ENCODE assay signal across 15 cellular contexts in genomic region chr3:124276163-124276862, GRCh38.
DNase-seq lines count a peak whose midpoint lies in the region; ATAC-seq and TF ChIP-seq lines count a peak whose summit lies in the region.
"Had no signal": no experiment of that assay in that cellular context is flagged by ENCODE, and none has a peak within 500 bp of the region (broad histone marks: within the 10 kb centered on the region; RNA-seq: fewer than 3 reads in every experiment).

No MANE protein-coding gene starts in this region.

- peaks cover 0 to 2% (median 0%) of the 10 kb centered on the region in 8 donors for H3K9me3 Mint-ChIP-seq in CD4-positive, alpha-beta memory T cell

- H3K4me1 ChIP-seq in Peyer's patch (peaks cover 0 to 29% (median 0%) of the 10 kb centered on the region in 4 donors), subcutaneous abdominal adipose tissue (ENCODE audit: control insufficient read depth in 5 of 5, insufficient read depth in 5 of 5, low read length in 5 of 5) (peaks cover 0 to 76% (median 12%) of the 10 kb centered on the region in 5 donors)
- no peaks in the 10 kb centered on the region for H3K4me1 ChIP-seq in CD4-positive, alpha-beta memory T cell (ENCODE audit: insufficient read depth, low read length)

- no peaks in the 10 kb centered on the region for H3K36me3 Mint-ChIP-seq in CD4-positive, alpha-beta memory T cell
- H3K36me3 Mint-ChIP-seq: naive thymus-derived CD4-positive, alpha-beta T cell had no signal

- POLR2A ChIA-PET in CD4-positive, alpha-beta memory T cell (lab: Charles Lee; ENCODE audit: partially characterized antibody), result no interaction called here

- DNase-seq in Peyer's patch (no peak), dermis microvascular lymphatic vessel endothelial cell (ENCODE audit: low read depth in 2 of 2) (peak; percentile 52 to 62), lung microvascular endothelial cell (ENCODE audit: low read depth in 2 of 2) (peak; percentile 51 to 75), NCI-H345 treated with DMSO at 0.1 percent for 48 hours (lab: John Stamatoyannopoulos, UW; ENCODE audit: unreplicated experiment) (no peak)
- no peak for DNase-seq in activated T-cell treated with anti-CD3 and anti-CD28 coated beads, Interleukin-2, amount 50 U/mL, for 48 hours
- DNase-seq in CD4-positive, alpha-beta memory T cell, result no peak
- DNase-seq: activated CD4-positive, CD25-positive, alpha-beta regulatory T cell treated with anti-CD3 and anti-CD28 coated beads, Interleukin-2, amount 50 U/mL, for 72 hours; activated effector memory CD4-positive, alpha-beta T cell treated with anti-CD3 and anti-CD28 coated beads, Interleukin-2, amount 50 U/mL, for 16 hours; naive thymus-derived CD4-positive, alpha-beta T cell; NCI-H146; NCI-H446 treated with DMSO at 0.1 percent for 48 hours; SIG-M5; stimulated activated CD4-positive, alpha-beta T cell treated with anti-CD3 and anti-CD28 coated beads, Interleukin-2, amount 100 ng/mL, for 24 hours had no signal

- H3K9ac ChIP-seq in subcutaneous abdominal adipose tissue (ENCODE audit: low read length in 5 of 5), result no peak overlapping the region

- TF ChIP-seq CTCF in Peyer's patch (IDR thresholded peaks at IDR 0.05), result no peak

- H3K27ac Mint-ChIP-seq in CD4-positive, alpha-beta memory T cell, result no peak overlapping the region
- H3K27ac Mint-ChIP-seq: naive thymus-derived CD4-positive, alpha-beta T cell had no signal

- H3K4me1 Mint-ChIP-seq in CD4-positive, alpha-beta memory T cell, result no peaks in the 10 kb centered on the region
- H3K4me1 Mint-ChIP-seq: naive thymus-derived CD4-positive, alpha-beta T cell had no signal

- CTCF ChIA-PET in CD4-positive, alpha-beta memory T cell (lab: Charles Lee; ENCODE audit: partially characterized antibody), result no interaction called here

- no peaks in the 10 kb centered on the region for H3K27me3 ChIP-seq in Peyer's patch
- no peaks in the 10 kb centered on the region for H3K27me3 ChIP-seq in subcutaneous abdominal adipose tissue (ENCODE audit: control insufficient read depth in 5 of 5, insufficient read depth in 4 of 5, low read length in 5 of 5)
- no peaks in the 10 kb centered on the region for H3K27me3 ChIP-seq in CD4-positive, alpha-beta memory T cell (ENCODE audit: insufficient read depth, low read length)

- no peak for ATAC-seq in GM21786 (IDR thresholded peaks at IDR 0.05; ENCODE audit: unreplicated experiment)
- ATAC-seq: naive thymus-derived CD4-positive, alpha-beta T cell had no signal

- H3K27me3 Mint-ChIP-seq in CD4-positive, alpha-beta memory T cell, result peaks cover 3 to 6% of the 10 kb centered on the region in 2 donors

- no peak for TF ChIP-seq POLR2A in Peyer's patch (IDR thresholded peaks at IDR 0.05)

- H3K36me3 ChIP-seq in Peyer's patch, result no peaks in the 10 kb centered on the region
- H3K36me3 ChIP-seq in subcutaneous abdominal adipose tissue (ENCODE audit: control insufficient read depth in 5 of 5, insufficient read depth in 5 of 5, low read length in 5 of 5), result no peaks in the 10 kb centered on the region
- H3K36me3 ChIP-seq in CD4-positive, alpha-beta memory T cell (ENCODE audit: insufficient read depth, low read length), result no peaks in the 10 kb centered on the region

- H3K27ac ChIP-seq in Peyer's patch (peak overlapping the region in 3 of 4 donors; percentile 37 to 64 (median 58)), subcutaneous abdominal adipose tissue (ENCODE audit: low read depth, low read length) (peak overlapping the region; percentile 50)
- H3K27ac ChIP-seq in CD4-positive, alpha-beta memory T cell (ENCODE audit: low read depth, low read length), result no peak overlapping the region

- H3K9me3 ChIP-seq in Peyer's patch, result no peaks in the 10 kb centered on the region
- H3K9me3 ChIP-seq in subcutaneous abdominal adipose tissue (ENCODE audit: control insufficient read depth in 5 of 5, low read length in 5 of 5), result no peaks in the 10 kb centered on the region
- H3K9me3 ChIP-seq in CD4-positive, alpha-beta memory T cell (ENCODE audit: control insufficient read depth in 1 of 2, low read length in 2 of 2), result no peaks in the 10 kb centered on the region

- H3K4me3 ChIP-seq in Peyer's patch (no peak overlapping the region), subcutaneous abdominal adipose tissue (ENCODE audit: low read depth in 1 of 5, low read length in 5 of 5) (no peak overlapping the region)
- H3K4me3 ChIP-seq in CD4-positive, alpha-beta memory T cell (ENCODE audit: low read length in 2 of 2), result no peak overlapping the region

- H3K4me3 Mint-ChIP-seq in CD4-positive, alpha-beta memory T cell, result no peak overlapping the region
- H3K4me3 Mint-ChIP-seq: naive thymus-derived CD4-positive, alpha-beta T cell had no signal

- intact Hi-C loops in CD4-positive, alpha-beta memory T cell (cut with micrococcal nuclease), result no loop called here

Comparison
In these comparisons a context has a peak if more than half of its experiments do, and no peak if none do; other contexts are left out.
1. DNase-seq: peak in dermis microvascular lymphatic vessel endothelial cell (2 of 2) and lung microvascular endothelial cell (2 of 2); none in Peyer's patch (0 of 3), activated T-cell treated with anti-CD3 and anti-CD28 coated beads, Interleukin-2, amount 50 U/mL, for 48 hours (0 of 2), CD4-positive, alpha-beta memory T cell (0 of 5) and NCI-H345 treated with DMSO at 0.1 percent for 48 hours (single experiment).